ENCODE assay signal across 13 cellular contexts in genomic region chr3:6492306-6492705, GRCh38.
DNase-seq lines count a peak whose midpoint lies in the region; TF ChIP-seq lines count a peak whose summit lies in the region.
"Had no signal": no experiment of that assay in that cellular context is flagged by ENCODE, and none has a peak within 500 bp of the region (broad histone marks: within the 10 kb centered on the region; RNA-seq: fewer than 3 reads in every experiment).

No MANE protein-coding gene starts in this region.

- CTCF ChIA-PET in PC-9 (lab: Charles Lee): no interaction called here

- 88% methylated on average over 1 of the region's 1 CpG; no CpG with 5 or more reads in 1 of the 2 experiments for WGBS in endodermal cell (ENCODE audit: insufficient coverage in 1 of 2, insufficient read length in 1 of 2), 2 experiments

- H3K27me3 Mint-ChIP-seq in endodermal cell (ENCODE audit: insufficient read depth) (no peaks in the 10 kb centered on the region), progenitor cell of endocrine pancreas (no peaks in the 10 kb centered on the region), endothelial cell (ENCODE audit: unreplicated experiment) (peaks cover 3% of the 10 kb centered on the region)
- H3K27me3 Mint-ChIP-seq: CD4-positive, alpha-beta memory T cell had no signal

- peaks cover 7% of the 10 kb centered on the region; the same call in 1 of the 2 replicates for H3K9me3 ChIP-seq in PC-9 (ENCODE audit: insufficient read depth, low read depth)
- no peaks in the 10 kb centered on the region for H3K9me3 ChIP-seq in endodermal cell (ENCODE audit: control insufficient read depth, low read length)

- no TSS peak for BruUV-seq in PC-9 (replicated peaks; lab: Mats Ljungman, UMichigan)

- H3K4me3 ChIP-seq in PC-9: peak overlapping the region; percentile 67
- H3K4me3 ChIP-seq in endodermal cell (ENCODE audit: low read length): no peak overlapping the region
- H3K4me3 ChIP-seq: GM23338 had no signal

- POLR2A ChIA-PET in PC-9 (lab: Charles Lee; ENCODE audit: unreplicated experiment): interaction anchor here (0.7 kb wide), 1 partner anchor 1513 kb away, joined by 10 read pairs; no protein-coding TSS in a partner anchor

- H3K79me2 ChIP-seq in PC-9 (ENCODE audit: low read depth): peaks cover 4% of the 10 kb centered on the region; the same call in 1 of the 2 replicates

- H3K4me1 ChIP-seq in PC-9 (replicated peaks; ENCODE audit: insufficient read depth) (peaks cover 15% of the 10 kb centered on the region), endodermal cell (ENCODE audit: control insufficient read depth, insufficient read depth, low read length) (no peaks in the 10 kb centered on the region)

- H3K4me2 ChIP-seq in PC-9: peak overlapping the region; percentile 81
- H3K4me2 ChIP-seq: GM23338 had no signal

- H4K20me1 ChIP-seq in PC-9 (ENCODE audit: insufficient read depth): no peaks in the 10 kb centered on the region

- no peak overlapping the region for H2AFZ ChIP-seq in PC-9
- H2AFZ ChIP-seq: GM23338 had no signal

- no peaks in the 10 kb centered on the region for H3K36me3 ChIP-seq in PC-9 (ENCODE audit: low read depth)
- no peaks in the 10 kb centered on the region for H3K36me3 ChIP-seq in endodermal cell (ENCODE audit: control insufficient read depth, insufficient read depth, low read length)

- H3K9me2 ChIP-seq in PC-9 (ENCODE audit: insufficient read depth): peaks cover 5% of the 10 kb centered on the region; the same call in 1 of the 2 replicates

- no peak overlapping the region for H3K9ac ChIP-seq in endodermal cell (ENCODE audit: extremely low read depth, low read length, poor library complexity, severe bottlenecking)

- DNase-seq in PC-9: no peak
- DNase-seq in endodermal cell: no peak
- no peak for DNase-seq in progenitor cell of endocrine pancreas (ENCODE audit: low spot score, unreplicated experiment)
- DNase-seq in GM20000 (ENCODE audit: low spot score): no peak
- no peak for DNase-seq in DMS153 treated with DMSO at 0.1 percent for 48 hours (lab: John Stamatoyannopoulos, UW; ENCODE audit: unreplicated experiment)
- no peak for DNase-seq in endothelial cell (ENCODE audit: low spot score)
- DNase-seq: C1 segment of cervical spinal cord; Calu3; CD4-positive, alpha-beta memory T cell; COR-L47; DND-41; H9 had no signal

- H3K27ac ChIP-seq in PC-9 (no peak overlapping the region), endodermal cell (ENCODE audit: low read depth, low read length) (no peak overlapping the region)

- H3K4me1 Mint-ChIP-seq in endodermal cell: peaks cover 1% of the 10 kb centered on the region
- no peaks in the 10 kb centered on the region for H3K4me1 Mint-ChIP-seq in progenitor cell of endocrine pancreas (ENCODE audit: low read depth)
- peaks cover 3% of the 10 kb centered on the region for H3K4me1 Mint-ChIP-seq in endothelial cell (ENCODE audit: unreplicated experiment)
- H3K4me1 Mint-ChIP-seq: CD4-positive, alpha-beta memory T cell had no signal

- H3K4me3 Mint-ChIP-seq in endodermal cell (peak overlapping the region; percentile 76), progenitor cell of endocrine pancreas (ENCODE audit: low read depth) (peak overlapping the region; percentile 12), endothelial cell (ENCODE audit: unreplicated experiment) (no peak overlapping the region)
- H3K4me3 Mint-ChIP-seq: CD4-positive, alpha-beta memory T cell; H9 had no signal

- TF ChIP-seq CTCF in PC-9 (conservative IDR thresholded peaks at IDR 0.05) (no peak), endodermal cell (conservative IDR thresholded peaks at IDR 0.05) (no peak), progenitor cell of endocrine pancreas (IDR thresholded peaks at IDR 0.05; ENCODE audit: unreplicated experiment) (no peak), GM20000 (IDR thresholded peaks at IDR 0.05; ENCODE audit: extremely low read depth, missing control alignments) (no peak), endothelial cell (IDR thresholded peaks at IDR 0.05; ENCODE audit: unreplicated experiment) (no peak)

- no peaks in the 10 kb centered on the region for H3K27me3 ChIP-seq in PC-9 (ENCODE audit: insufficient read depth, low read depth)
- no peaks in the 10 kb centered on the region for H3K27me3 ChIP-seq in endodermal cell (ENCODE audit: control insufficient read depth, insufficient read depth, low read length, poor library complexity, severe bottlenecking)

- H3K27ac Mint-ChIP-seq in endodermal cell (no peak overlapping the region), progenitor cell of endocrine pancreas (no peak overlapping the region), endothelial cell (ENCODE audit: unreplicated experiment) (no peak overlapping the region)
- H3K27ac Mint-ChIP-seq: CD4-positive, alpha-beta memory T cell; GM23338 had no signal

- intact Hi-C loops in PC-9 (cut with micrococcal nuclease; ENCODE audit: unreplicated experiment): no loop called here

- peaks cover 15% of the 10 kb centered on the region; the same call in 1 of the 2 replicates for H3F3A ChIP-seq in PC-9 (ENCODE audit: insufficient read depth, low read depth)

- H3K36me3 Mint-ChIP-seq in endodermal cell (ENCODE audit: low read depth): peaks cover 41% of the 10 kb centered on the region
- peaks cover 11% of the 10 kb centered on the region for H3K36me3 Mint-ChIP-seq in progenitor cell of endocrine pancreas (ENCODE audit: insufficient read depth)
- H3K36me3 Mint-ChIP-seq in endothelial cell (ENCODE audit: low read depth, unreplicated experiment): peaks cover 4% of the 10 kb centered on the region
- H3K36me3 Mint-ChIP-seq: CD4-positive, alpha-beta memory T cell had no signal

- H3K9me3 Mint-ChIP-seq in endodermal cell (peaks cover 35% of the 10 kb centered on the region), progenitor cell of endocrine pancreas (ENCODE audit: low read depth) (peaks cover 17% of the 10 kb centered on the region), endothelial cell (ENCODE audit: unreplicated experiment) (peaks cover 4% of the 10 kb centered on the region)
